ENCODE assay signal across 8 cellular contexts in the genomic region with DNA sequence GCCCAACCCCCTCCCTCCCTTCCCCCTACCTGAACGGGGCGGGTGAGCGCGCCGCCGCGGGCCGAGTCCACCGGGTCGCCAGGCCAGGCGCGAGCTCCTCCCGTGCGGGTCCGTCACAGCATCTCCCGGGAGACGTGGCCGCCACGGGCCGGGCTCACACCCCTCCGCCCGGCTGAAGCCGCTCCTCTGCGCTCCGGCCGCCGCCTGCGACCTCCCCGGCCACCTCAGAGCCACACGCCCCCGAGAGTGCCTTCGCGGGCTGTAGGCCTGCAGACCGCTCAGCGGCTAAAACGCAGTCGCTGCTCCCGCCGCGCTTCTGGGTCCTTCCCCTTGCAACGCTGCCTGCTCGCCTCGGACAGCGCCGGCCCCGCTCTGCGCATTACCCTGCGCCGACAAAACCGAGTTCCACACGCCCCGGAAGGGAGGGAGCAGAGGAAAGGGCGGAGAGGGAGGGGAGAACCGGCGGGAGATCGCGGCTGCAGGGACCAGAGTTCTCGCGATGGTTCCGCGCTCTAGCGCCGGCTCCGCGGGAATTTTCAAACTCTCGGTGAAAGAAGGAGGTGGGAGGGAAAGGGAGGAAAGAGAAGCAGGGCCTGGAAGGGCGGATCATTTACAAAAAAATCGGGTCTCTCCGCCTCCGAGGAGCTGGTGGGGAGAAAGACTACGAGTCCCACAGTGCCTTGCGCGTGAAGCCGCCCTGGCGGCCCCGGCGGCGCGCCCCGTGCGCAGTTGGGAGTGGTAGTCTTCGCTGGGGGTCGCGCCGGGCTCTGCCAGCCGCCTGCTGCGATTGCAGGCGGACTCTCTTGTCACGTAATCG. TPM values are rescaled to one million over a fixed set of nuclear protein-coding genes. Genes with fewer than 3 reads are reported as not detected.
DNase-seq lines count a peak whose midpoint lies in the region; ATAC-seq and TF ChIP-seq lines count a peak whose summit lies in the region.

A gene with protein sequence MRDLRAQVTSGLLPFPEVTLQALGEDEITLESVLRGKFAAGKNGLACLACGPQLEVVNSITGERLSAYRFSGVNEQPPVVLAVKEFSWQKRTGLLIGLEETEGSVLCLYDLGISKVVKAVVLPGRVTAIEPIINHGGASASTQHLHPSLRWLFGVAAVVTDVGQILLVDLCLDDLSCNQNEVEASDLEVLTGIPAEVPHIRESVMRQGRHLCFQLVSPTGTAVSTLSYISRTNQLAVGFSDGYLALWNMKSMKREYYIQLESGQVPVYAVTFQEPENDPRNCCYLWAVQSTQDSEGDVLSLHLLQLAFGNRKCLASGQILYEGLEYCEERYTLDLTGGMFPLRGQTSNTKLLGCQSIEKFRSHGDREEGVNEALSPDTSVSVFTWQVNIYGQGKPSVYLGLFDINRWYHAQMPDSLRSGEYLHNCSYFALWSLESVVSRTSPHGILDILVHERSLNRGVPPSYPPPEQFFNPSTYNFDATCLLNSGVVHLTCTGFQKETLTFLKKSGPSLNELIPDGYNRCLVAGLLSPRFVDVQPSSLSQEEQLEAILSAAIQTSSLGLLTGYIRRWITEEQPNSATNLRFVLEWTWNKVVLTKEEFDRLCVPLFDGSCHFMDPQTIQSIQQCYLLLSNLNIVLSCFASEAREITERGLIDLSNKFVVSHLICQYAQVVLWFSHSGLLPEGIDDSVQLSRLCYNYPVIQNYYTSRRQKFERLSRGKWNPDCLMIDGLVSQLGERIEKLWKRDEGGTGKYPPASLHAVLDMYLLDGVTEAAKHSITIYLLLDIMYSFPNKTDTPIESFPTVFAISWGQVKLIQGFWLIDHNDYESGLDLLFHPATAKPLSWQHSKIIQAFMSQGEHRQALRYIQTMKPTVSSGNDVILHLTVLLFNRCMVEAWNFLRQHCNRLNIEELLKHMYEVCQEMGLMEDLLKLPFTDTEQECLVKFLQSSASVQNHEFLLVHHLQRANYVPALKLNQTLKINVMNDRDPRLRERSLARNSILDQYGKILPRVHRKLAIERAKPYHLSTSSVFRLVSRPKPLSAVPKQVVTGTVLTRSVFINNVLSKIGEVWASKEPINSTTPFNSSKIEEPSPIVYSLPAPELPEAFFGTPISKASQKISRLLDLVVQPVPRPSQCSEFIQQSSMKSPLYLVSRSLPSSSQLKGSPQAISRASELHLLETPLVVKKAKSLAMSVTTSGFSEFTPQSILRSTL (N-terminal part only) (minus strand): TSS at position 400 of the 817 bp plus-strand sequence. CDS start 13,578 bp downstream, outside the sequence.

- peaks cover 29% of the 10 kb centered on the region for H3K4me1 Mint-ChIP-seq in activated B cell treated with CpG ODN at 0.5 μM for 24 hours
- H3K4me1 Mint-ChIP-seq in immature natural killer cell, result peaks cover 27 to 38% of the 10 kb centered on the region in 2 donors

- peaks cover 0 to 25% (median 0%) of the 10 kb centered on the region in 6 donors for H3K36me3 ChIP-seq in spleen

- H3K4me1 ChIP-seq in spleen, result peaks cover 12 to 51% (median 36%) of the 10 kb centered on the region in 6 donors

- H3K4me3 ChIP-seq in spleen, result peak within 1 kb of the TSS; percentile 67 to 97 (median 80)

- no peaks in the 10 kb centered on the region for H3K9me3 Mint-ChIP-seq in activated B cell treated with CpG ODN at 0.5 μM for 24 hours
- no peaks in the 10 kb centered on the region for H3K9me3 Mint-ChIP-seq in immature natural killer cell

- TF ChIP-seq POLR2A in GM18951 (IDR thresholded peaks at IDR 0.05; ENCODE audit: extremely low read depth, insufficient read depth, insufficient read length) (peak; percentile 96), spleen (IDR thresholded peaks at IDR 0.05) (peak; percentile 94 to 98 (median 97))

- peak within 1 kb of the TSS; percentile 95 for H3K27ac ChIP-seq in caudate nucleus (ENCODE audit: low read depth, low read length)
- peak within 1 kb of the TSS; percentile 90 to 99 (median 96) for H3K27ac ChIP-seq in spleen

- H3K9me3 ChIP-seq in spleen, result no peaks in the 10 kb centered on the region

- POLR2A ChIA-PET in activated B cell treated with CpG ODN at 0.5 μM for 24 hours (lab: Charles Lee), result interaction anchor here (0.5 to 2.5 kb wide), 6 partner anchors 29 to 459 kb away, joined by 3 to 15 read pairs (median 8); partner anchors contain the start of genes CNST, TFB2M and ZNF670

- intact Hi-C loops in activated B cell treated with CpG ODN at 0.5 μM for 24 hours (cut with micrococcal nuclease) (loop anchor here (1.0 to 10.0 kb wide), 9 partner anchors 29 to 463 kb away; partner anchors contain the start of genes ZNF124, ZNF496, ZNF669 and ZNF670), spleen (cut with DNase I; ENCODE audit: low total_unique reads) (no loop called here)

- DNase-seq in AG08395 (ENCODE audit: low spot score), result peak; percentile 98
- peak; percentile 99 for DNase-seq in NCI-H345 (lab: John Stamatoyannopoulos, UW)
- peak; percentile 87 for DNase-seq in activated B cell treated with CpG ODN at 0.5 μM for 24 hours
- peak; percentile 69 to 98 (median 95) for DNase-seq in caudate nucleus (lab: John Stamatoyannopoulos, UW)
- DNase-seq in immature natural killer cell, result peak; percentile 94 to 95 (median 95)
- DNase-seq in spleen, result peak; percentile 99

- H3K4me3 Mint-ChIP-seq in activated B cell treated with CpG ODN at 0.5 μM for 24 hours (peak within 1 kb of the TSS; percentile 92), immature natural killer cell (peak within 1 kb of the TSS; percentile 93 to 96 (median 95))

- in situ Hi-C loops in GM18951 (cut with MboI; ENCODE audit: low sequenced_read_pairs, unreplicated experiment), result no loop called here

- 0 to 1% (median 0%) methylated on average over 54 to 90 of the region's 90 CpGs for WGBS in spleen, 5 donors

- no peak for TF ChIP-seq CTCF in activated B cell treated with CpG ODN at 0.5 μM for 24 hours (IDR thresholded peaks at IDR 0.05)
- peak in 5 of 11 experiments; percentile 35 to 70 (median 44) for TF ChIP-seq CTCF in spleen (IDR thresholded peaks at IDR 0.05 in 8 of 11, conservative IDR thresholded peaks at IDR 0.05 in 3 of 11)

- peaks cover 24% of the 10 kb centered on the region for H3K36me3 Mint-ChIP-seq in activated B cell treated with CpG ODN at 0.5 μM for 24 hours (ENCODE audit: low read depth)
- peaks cover 0 to 4% (median 0%) of the 10 kb centered on the region in 3 donors for H3K36me3 Mint-ChIP-seq in immature natural killer cell

- H3K27me3 ChIP-seq in spleen (replicated peaks in 1 of 7), result no peaks in the 10 kb centered on the region

- H3K27me3 Mint-ChIP-seq in activated B cell treated with CpG ODN at 0.5 μM for 24 hours (no peaks in the 10 kb centered on the region), immature natural killer cell (ENCODE audit: low read depth in 3 of 3) (peaks cover 4 to 22% (median 11%) of the 10 kb centered on the region in 3 donors)

- CTCF ChIA-PET in activated B cell treated with CpG ODN at 0.5 μM for 24 hours (lab: Charles Lee), result interaction anchor here (0.9 kb wide), 1 partner anchor 25 kb away, joined by 3 read pairs; no protein-coding TSS in a partner anchor

- ATAC-seq in HG03196 (IDR thresholded peaks at IDR 0.05; ENCODE audit: unreplicated experiment) (peak; percentile 95), activated B cell treated with CpG ODN at 0.5 μM for 24 hours (ENCODE audit: low read depth) (peak; percentile 88)

- H3K27ac Mint-ChIP-seq in activated B cell treated with CpG ODN at 0.5 μM for 24 hours, result peak within 1 kb of the TSS; percentile 96
- peak within 1 kb of the TSS; percentile 89 to 95 (median 93) for H3K27ac Mint-ChIP-seq in immature natural killer cell

RNA-seq across cellular contexts. Expression of the gene that starts here (rescaled TPM):
- total RNA-seq in activated B cell treated with CpG ODN at 0.5 μM for 24 hours, result 25.3 and 31.3 TPM in 2 replicates
- polyA plus RNA-seq in immature natural killer cell, result 10 to 100 TPM in 1 of 3 donors, 1 to 10 TPM in 2; 7.1 to 15.4 (median 7.4) TPM
- total RNA-seq in spleen, result 10 to 100 TPM; 32.6 to 68.8 (median 43.2) TPM
- polyA plus RNA-seq in spleen, result 1 to 10 TPM; 8.1 to 8.7 (median 8.2) TPM

Comparison
In these comparisons a context has a peak if more than half of its experiments do, and no peak if none do; other contexts are left out.
1. Peak in every context shown above with its lines: DNase-seq, ATAC-seq, H3K4me3 ChIP-seq and H3K27ac ChIP-seq.